ENCODE assay signal across 9 cellular contexts in the genomic region with DNA sequence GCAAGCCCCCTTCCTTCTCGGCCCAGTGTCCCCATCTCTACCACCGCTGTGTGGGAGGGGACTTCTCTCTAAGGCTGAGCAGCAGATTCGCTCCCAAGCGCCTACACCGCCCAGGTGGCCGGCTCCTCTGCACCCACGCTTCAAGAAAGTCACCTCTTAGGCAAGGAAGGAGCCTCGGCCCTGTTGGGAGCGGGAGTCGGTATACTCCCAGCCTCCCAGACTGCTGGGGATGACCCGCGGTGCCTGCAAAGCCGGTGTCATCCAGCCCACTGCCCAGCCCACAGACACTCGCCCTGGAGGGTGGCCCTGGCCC.
DNase-seq lines count a peak whose midpoint lies in the region; ATAC-seq and TF ChIP-seq lines count a peak whose summit lies in the region.
"Had no signal": no experiment of that assay in that cellular context is flagged by ENCODE, and none has a peak within 500 bp of the region (broad histone marks: within the 10 kb centered on the region; RNA-seq: fewer than 3 reads in every experiment).

No MANE protein-coding gene starts in this region.

- H3K9me3 ChIP-seq in SK-N-MC (ENCODE audit: low read depth, low read length), result no peaks in the 10 kb centered on the region

- no peaks in the 10 kb centered on the region for H3K27me3 ChIP-seq in rectal smooth muscle tissue (ENCODE audit: control insufficient read depth, insufficient read depth, low read length)

- DNase-seq in D341Med (ENCODE audit: low spot score), result peak; percentile 24
- no peak for DNase-seq in SK-N-MC (ENCODE audit: low read depth, low spot score)
- DNase-seq in fibroblast of pulmonary artery (ENCODE audit: low read depth), result no peak
- DNase-seq in effector CD4-positive, alpha-beta T cell, result no peak
- DNase-seq in NCI-H187 (lab: John Stamatoyannopoulos, UW), result no peak
- DNase-seq in glomerular visceral epithelial cell (ENCODE audit: extremely low spot score), result no peak
- DNase-seq: activated gamma-delta T cell treated with Interleukin-2 at 50 U/mL for 16 hours had no signal

- ATAC-seq in HG03135 (IDR thresholded peaks at IDR 0.05; ENCODE audit: unreplicated experiment), result no peak

- no peak for TF ChIP-seq CTCF in fibroblast of pulmonary artery (IDR thresholded peaks at IDR 0.05; ENCODE audit: low read length, missing control alignments)

- H3K9ac ChIP-seq in SK-N-MC (ENCODE audit: insufficient read length) (no peak overlapping the region), rectal smooth muscle tissue (ENCODE audit: low read length) (no peak overlapping the region)

- H3K4me1 ChIP-seq in rectal smooth muscle tissue (ENCODE audit: control insufficient read depth, insufficient read depth, low read length), result no peaks in the 10 kb centered on the region

- no peak overlapping the region for H3K27ac ChIP-seq in SK-N-MC
- H3K27ac ChIP-seq in rectal smooth muscle tissue (ENCODE audit: low read depth, low read length), result no peak overlapping the region

- peak overlapping the region; percentile 53 for H3K4me3 ChIP-seq in SK-N-MC
- peak overlapping the region; percentile 34 for H3K4me3 ChIP-seq in fibroblast of pulmonary artery (replicated peaks; ENCODE audit: low read depth, low read length)
- peak overlapping the region; percentile 50 for H3K4me3 ChIP-seq in rectal smooth muscle tissue (ENCODE audit: low read length)

- H3K36me3 ChIP-seq in SK-N-MC (ENCODE audit: insufficient read depth, low read length) (no peaks in the 10 kb centered on the region), rectal smooth muscle tissue (ENCODE audit: control insufficient read depth, insufficient read depth, low read length) (no peaks in the 10 kb centered on the region)
